Comparison of ENCODE assay signal across 1 cellular context in genomic region chr12:2250797-2251196, GRCh38.
TF ChIP-seq lines count a peak whose summit lies in the region.

No MANE protein-coding gene starts in this region.

TF ChIP-seq in WTC11, 78 proteins besides CTCF, POLR2A, EP300 and RAD21 (continued from another document):
- TF ChIP-seq ATF2 (CRISPR knock-in tag; IDR thresholded peaks at IDR 0.05; ENCODE audit: borderline replicate concordance, low read depth) (no peak), JAZF1 (CRISPR knock-in tag; IDR thresholded peaks at IDR 0.05) (no peak), ZNF263 (CRISPR knock-in tag; IDR thresholded peaks at IDR 0.05; ENCODE audit: low read depth) (no peak), TEAD4 (CRISPR knock-in tag; IDR thresholded peaks at IDR 0.05) (no peak), STAT6 (CRISPR knock-in tag; conservative IDR thresholded peaks at IDR 0.05; ENCODE audit: low read depth) (no peak), ZNF423 (CRISPR knock-in tag; IDR thresholded peaks at IDR 0.05) (no peak), MXD4 (CRISPR knock-in tag; IDR thresholded peaks at IDR 0.05; ENCODE audit: borderline replicate concordance) (no peak), EMX1 (CRISPR knock-in tag; IDR thresholded peaks at IDR 0.05) (no peak)
- TF ChIP-seq, protein P1, sequence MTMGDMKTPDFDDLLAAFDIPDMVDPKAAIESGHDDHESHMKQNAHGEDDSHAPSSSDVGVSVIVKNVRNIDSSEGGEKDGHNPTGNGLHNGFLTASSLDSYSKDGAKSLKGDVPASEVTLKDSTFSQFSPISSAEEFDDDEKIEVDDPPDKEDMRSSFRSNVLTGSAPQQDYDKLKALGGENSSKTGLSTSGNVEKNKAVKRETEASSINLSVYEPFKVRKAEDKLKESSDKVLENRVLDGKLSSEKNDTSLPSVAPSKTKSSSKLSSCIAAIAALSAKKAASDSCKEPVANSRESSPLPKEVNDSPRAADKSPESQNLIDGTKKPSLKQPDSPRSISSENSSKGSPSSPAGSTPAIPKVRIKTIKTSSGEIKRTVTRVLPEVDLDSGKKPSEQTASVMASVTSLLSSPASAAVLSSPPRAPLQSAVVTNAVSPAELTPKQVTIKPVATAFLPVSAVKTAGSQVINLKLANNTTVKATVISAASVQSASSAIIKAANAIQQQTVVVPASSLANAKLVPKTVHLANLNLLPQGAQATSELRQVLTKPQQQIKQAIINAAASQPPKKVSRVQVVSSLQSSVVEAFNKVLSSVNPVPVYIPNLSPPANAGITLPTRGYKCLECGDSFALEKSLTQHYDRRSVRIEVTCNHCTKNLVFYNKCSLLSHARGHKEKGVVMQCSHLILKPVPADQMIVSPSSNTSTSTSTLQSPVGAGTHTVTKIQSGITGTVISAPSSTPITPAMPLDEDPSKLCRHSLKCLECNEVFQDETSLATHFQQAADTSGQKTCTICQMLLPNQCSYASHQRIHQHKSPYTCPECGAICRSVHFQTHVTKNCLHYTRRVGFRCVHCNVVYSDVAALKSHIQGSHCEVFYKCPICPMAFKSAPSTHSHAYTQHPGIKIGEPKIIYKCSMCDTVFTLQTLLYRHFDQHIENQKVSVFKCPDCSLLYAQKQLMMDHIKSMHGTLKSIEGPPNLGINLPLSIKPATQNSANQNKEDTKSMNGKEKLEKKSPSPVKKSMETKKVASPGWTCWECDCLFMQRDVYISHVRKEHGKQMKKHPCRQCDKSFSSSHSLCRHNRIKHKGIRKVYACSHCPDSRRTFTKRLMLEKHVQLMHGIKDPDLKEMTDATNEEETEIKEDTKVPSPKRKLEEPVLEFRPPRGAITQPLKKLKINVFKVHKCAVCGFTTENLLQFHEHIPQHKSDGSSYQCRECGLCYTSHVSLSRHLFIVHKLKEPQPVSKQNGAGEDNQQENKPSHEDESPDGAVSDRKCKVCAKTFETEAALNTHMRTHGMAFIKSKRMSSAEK (CRISPR knock-in tag; IDR thresholded peaks at IDR 0.05; ENCODE audit: borderline replicate concordance) = no peak
- TF ChIP-seq, protein P2, sequence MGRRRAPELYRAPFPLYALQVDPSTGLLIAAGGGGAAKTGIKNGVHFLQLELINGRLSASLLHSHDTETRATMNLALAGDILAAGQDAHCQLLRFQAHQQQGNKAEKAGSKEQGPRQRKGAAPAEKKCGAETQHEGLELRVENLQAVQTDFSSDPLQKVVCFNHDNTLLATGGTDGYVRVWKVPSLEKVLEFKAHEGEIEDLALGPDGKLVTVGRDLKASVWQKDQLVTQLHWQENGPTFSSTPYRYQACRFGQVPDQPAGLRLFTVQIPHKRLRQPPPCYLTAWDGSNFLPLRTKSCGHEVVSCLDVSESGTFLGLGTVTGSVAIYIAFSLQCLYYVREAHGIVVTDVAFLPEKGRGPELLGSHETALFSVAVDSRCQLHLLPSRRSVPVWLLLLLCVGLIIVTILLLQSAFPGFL (CRISPR knock-in tag; IDR thresholded peaks at IDR 0.05; ENCODE audit: borderline replicate concordance) = no peak
TF ChIP-seq in WTC11: peak in this region for 0.
